10 cellular contexts compared by ENCODE assay signal in genomic region chr9:95626885-95627558, GRCh38.
A peak's percentile ranks its signal among the peaks of the same experiment; 100 is the strongest.
DNase-seq lines count a peak whose midpoint lies in the region; ATAC-seq and TF ChIP-seq lines count a peak whose summit lies in the region.
"Had no signal": no experiment of that assay in that cellular context is flagged by ENCODE, and none has a peak within 500 bp of the region (broad histone marks: within the 10 kb centered on the region; RNA-seq: fewer than 3 reads in every experiment).

No MANE protein-coding gene starts in this region.

- H3F3A ChIP-seq in GM23248 (ENCODE audit: insufficient read depth): no peaks in the 10 kb centered on the region

- DNase-seq in GM23248 (peak; percentile 20), activated T-cell treated with anti-CD3 and anti-CD28 coated beads for 24 hours (ENCODE audit: low read depth) (peak; percentile 12), immature natural killer cell (peak; percentile 15 to 21 (median 18)), tibial nerve (ENCODE audit: low spot score in 2 of 2) (no peak)
- DNase-seq in stimulated activated CD4-positive, alpha-beta T cell treated with anti-CD3 and anti-CD28 coated beads, Interleukin-2, amount 100 ng/mL, for 4 hours (ENCODE audit: low read depth): peak; percentile 23
- DNase-seq: naive B cell had no signal

- TF ChIP-seq POLR2A in tibial nerve (IDR thresholded peaks at IDR 0.05): no peak

- no peaks in the 10 kb centered on the region for H4K20me1 ChIP-seq in GM23248 (ENCODE audit: insufficient read depth)

- H3K9me2 ChIP-seq in GM23248 (ENCODE audit: insufficient read depth): no peaks in the 10 kb centered on the region

- H3K9ac ChIP-seq in GM23248: no peak overlapping the region

- no peaks in the 10 kb centered on the region for H3K79me2 ChIP-seq in GM23248 (ENCODE audit: insufficient read depth)

- peaks cover 0 to 3% (median 0%) of the 10 kb centered on the region in 3 donors for H3K36me3 Mint-ChIP-seq in immature natural killer cell
- H3K36me3 Mint-ChIP-seq: naive B cell had no signal

- TF ChIP-seq CTCF in tibial nerve (IDR thresholded peaks at IDR 0.05): no peak

- no peak overlapping the region for H3K4me3 ChIP-seq in GM23248
- H3K4me3 ChIP-seq in tibial nerve: no peak overlapping the region
- H3K4me3 ChIP-seq: cardiac muscle cell had no signal

- H2AFZ ChIP-seq in GM23248: no peak overlapping the region

- no peak for TF ChIP-seq EP300 in tibial nerve (IDR thresholded peaks at IDR 0.05)

- no peaks in the 10 kb centered on the region for H3K36me3 ChIP-seq in GM23248 (ENCODE audit: low read depth)
- H3K36me3 ChIP-seq in tibial nerve: no peaks in the 10 kb centered on the region
- H3K36me3 ChIP-seq: cardiac muscle cell had no signal

- no peak overlapping the region for H3K27ac Mint-ChIP-seq in immature natural killer cell
- H3K27ac Mint-ChIP-seq: naive B cell had no signal

- H3K9me3 Mint-ChIP-seq in immature natural killer cell: peaks cover 0 to 3% (median 0%) of the 10 kb centered on the region in 6 donors

- H3K9me3 ChIP-seq in GM23248 (ENCODE audit: low read depth): no peaks in the 10 kb centered on the region
- H3K9me3 ChIP-seq in tibial nerve: peaks cover 0 to 2% (median 0%) of the 10 kb centered on the region in 4 donors

- H3K27me3 Mint-ChIP-seq in immature natural killer cell (ENCODE audit: low read depth in 3 of 3): peaks cover 6 to 19% (median 16%) of the 10 kb centered on the region in 3 donors

- H3K4me1 Mint-ChIP-seq in immature natural killer cell: peaks cover 15 to 25% of the 10 kb centered on the region in 2 donors

- H3K27ac ChIP-seq in GM23248: no peak overlapping the region
- no peak overlapping the region for H3K27ac ChIP-seq in tibial nerve
- H3K27ac ChIP-seq: cardiac muscle cell had no signal

- ATAC-seq in GM19035 (IDR thresholded peaks at IDR 0.05; ENCODE audit: unreplicated experiment) (no peak), HG02840 (IDR thresholded peaks at IDR 0.05; ENCODE audit: low FRiP score, unreplicated experiment) (no peak), HG03432 (IDR thresholded peaks at IDR 0.05; ENCODE audit: unreplicated experiment) (no peak)

- in situ Hi-C loops in GM23248 (cut with MboI): no loop called here

- 39 to 47% methylated on average over 21 of the region's 21 CpGs for WGBS in GM23248 (ENCODE audit: low coverage in 1 of 2, low lambda C conversion rate in 2 of 2, missing lambda C conversion rate in 2 of 2), 2 experiments
- 65 to 67% methylated on average over 21 of the region's 21 CpGs for WGBS in tibial nerve, 2 donors

- H3K4me1 ChIP-seq in GM23248 (ENCODE audit: insufficient read depth) (no peaks in the 10 kb centered on the region), tibial nerve (no peaks in the 10 kb centered on the region)

- no peaks in the 10 kb centered on the region for H3K27me3 ChIP-seq in GM23248 (replicated peaks; ENCODE audit: insufficient read depth)
- H3K27me3 ChIP-seq in tibial nerve: no peaks in the 10 kb centered on the region
- H3K27me3 ChIP-seq: cardiac muscle cell had no signal

- no peak overlapping the region for H3K4me2 ChIP-seq in GM23248 (ENCODE audit: unreplicated experiment)

- H3K4me3 Mint-ChIP-seq in immature natural killer cell: peak overlapping the region; percentile 17 to 66 (median 47)
- H3K4me3 Mint-ChIP-seq: naive B cell had no signal

Comparison
In these comparisons a context has a peak if more than half of its experiments do, and no peak if none do; other contexts are left out.
1. DNase-seq: peak in GM23248 (single experiment), activated T-cell treated with anti-CD3 and anti-CD28 coated beads for 24 hours (single experiment), immature natural killer cell (3 of 3) and stimulated activated CD4-positive, alpha-beta T cell treated with anti-CD3 and anti-CD28 coated beads, Interleukin-2, amount 100 ng/mL, for 4 hours (single experiment); none in tibial nerve (0 of 2).